In genomic region chr3:49593046-49593445, GRCh38 we compare ENCODE assay signal across 22 cellular contexts. TPM values are rescaled to one million over a fixed set of nuclear protein-coding genes. Genes with fewer than 3 reads are reported as not detected.
DNase-seq lines count a peak whose midpoint lies in the region; ATAC-seq, FAIRE-seq and TF ChIP-seq lines count a peak whose summit lies in the region.
"Had no signal": no experiment of that assay in that cellular context is flagged by ENCODE, and none has a peak within 500 bp of the region (broad histone marks: within the 10 kb centered on the region; RNA-seq: fewer than 3 reads in every experiment).

No MANE protein-coding gene starts in this region.

- H3K4me3 ChIP-seq in choroid plexus epithelial cell (ENCODE audit: low read depth, low read length): no peak overlapping the region
- H3K4me3 ChIP-seq: HAP-1 had no signal

- no peak for ATAC-seq in esophagus mucosa
- ATAC-seq: HepG2 had no signal

- H3K27ac Mint-ChIP-seq in activated T-helper 2 cell treated with anti-CD3 and anti-CD28 coated beads, Interferon-gamma antibody, Interleukin-2, Interleukin-4, amounts not matched to agents 10 μg/mL and 5 μg/mL and 100 μg/mL, durations not matched to agents 14 hours and 24 hours and 36 hours: no peak overlapping the region

- TF ChIP-seq POLR2A in H54 (IDR thresholded peaks at IDR 0.05; ENCODE audit: low read depth, low read length): no peak

- no peak for TF ChIP-seq CTCF in choroid plexus epithelial cell (conservative IDR thresholded peaks at IDR 0.05; ENCODE audit: low read depth, low read length)

- peak; percentile 69 for FAIRE-seq in H54 (lab: Jason Lieb, UNC)
- FAIRE-seq: D721Med, HepG2 had no signal

- H3K4me3 Mint-ChIP-seq in activated T-helper 2 cell treated with anti-CD3 and anti-CD28 coated beads, Interferon-gamma antibody, Interleukin-2, Interleukin-4, amounts not matched to agents 10 μg/mL and 5 μg/mL and 100 μg/mL, durations not matched to agents 14 hours and 24 hours and 36 hours (ENCODE audit: low read depth): no peak overlapping the region

- peaks cover 2% of the 10 kb centered on the region for H3K4me1 Mint-ChIP-seq in activated T-helper 2 cell treated with anti-CD3 and anti-CD28 coated beads, Interferon-gamma antibody, Interleukin-2, Interleukin-4, amounts not matched to agents 10 μg/mL and 5 μg/mL and 100 μg/mL, durations not matched to agents 14 hours and 24 hours and 36 hours (ENCODE audit: low read depth)

- H3K27me3 Mint-ChIP-seq in activated T-helper 2 cell treated with anti-CD3 and anti-CD28 coated beads, Interferon-gamma antibody, Interleukin-2, Interleukin-4, amounts not matched to agents 10 μg/mL and 5 μg/mL and 100 μg/mL, durations not matched to agents 14 hours and 24 hours and 36 hours (ENCODE audit: low read depth): peaks cover 15% of the 10 kb centered on the region

- intact Hi-C loops in activated T-helper 2 cell treated with anti-CD3 and anti-CD28 coated beads, Interferon-gamma antibody, Interleukin-2, Interleukin-4, amounts not matched to agents 10 μg/mL and 5 μg/mL and 100 μg/mL, durations not matched to agents 14 hours and 24 hours and 36 hours (cut with micrococcal nuclease): no loop called here

- DNase-seq in H54 (ENCODE audit: insufficient read length, low spot score): no peak
- peak; percentile 1 for DNase-seq in M059J (ENCODE audit: low read depth)
- DNase-seq in choroid plexus epithelial cell (ENCODE audit: low read depth): peak; percentile 30
- peak; percentile 13 for DNase-seq in stromal cell of bone marrow (ENCODE audit: low read depth)
- DNase-seq in NOMO-1 treated with DMSO at 0.1 percent for 48 hours (lab: John Stamatoyannopoulos, UW; ENCODE audit: unreplicated experiment): no peak
- no peak for DNase-seq in activated T-helper 2 cell treated with anti-CD3 and anti-CD28 coated beads, Interferon-gamma antibody, Interleukin-2, Interleukin-4, amounts not matched to agents 10 μg/mL and 5 μg/mL and 100 μg/mL, durations not matched to agents 14 hours and 24 hours and 36 hours (ENCODE audit: low spot score)
- no peak for DNase-seq in activated CD4-positive, alpha-beta T cell treated with anti-CD3 and anti-CD28 coated beads, Interleukin-2, amount 50 U/mL, for 1 hour
- DNase-seq: ACHN; AML-193; KG1; NCI-H1048; NCI-H1436; NCI-H2029; NK-92 treated with Interleukin-12 subunit alpha and Interleukin-12 subunit beta, amount 100 ng/mL, for 24 hours; OCI-M1; RPMI8226; SHP77 treated with DMSO at 0.1 percent for 48 hours; SK-N-SH had no signal

- H3K36me3 Mint-ChIP-seq in activated T-helper 2 cell treated with anti-CD3 and anti-CD28 coated beads, Interferon-gamma antibody, Interleukin-2, Interleukin-4, amounts not matched to agents 10 μg/mL and 5 μg/mL and 100 μg/mL, durations not matched to agents 14 hours and 24 hours and 36 hours (ENCODE audit: low read depth): no peaks in the 10 kb centered on the region

- H3K9me3 Mint-ChIP-seq in activated T-helper 2 cell treated with anti-CD3 and anti-CD28 coated beads, Interferon-gamma antibody, Interleukin-2, Interleukin-4, amounts not matched to agents 10 μg/mL and 5 μg/mL and 100 μg/mL, durations not matched to agents 14 hours and 24 hours and 36 hours: no peaks in the 10 kb centered on the region

RNA-seq across cellular contexts. Expression of gene BSN, which starts 38.8 kb away (rescaled TPM):
- 0.07 and 0.27 TPM in 2 replicates for total RNA-seq in M059J (2014; rRNA removed; shearing (Covaris generic))
- total RNA-seq in activated T-helper 2 cell treated with anti-CD3 and anti-CD28 coated beads, Interferon-gamma antibody, Interleukin-2, Interleukin-4, amounts not matched to agents 10 μg/mL and 5 μg/mL and 100 μg/mL, durations not matched to agents 14 hours and 24 hours and 36 hours: 0.09 and 0.11 TPM in 2 replicates
- 0.08 TPM for total RNA-seq in esophagus mucosa

Comparison
In these comparisons a context has a peak if more than half of its experiments do, and no peak if none do; other contexts are left out.
1. DNase-seq: peak in M059J (single experiment), choroid plexus epithelial cell (single experiment) and stromal cell of bone marrow (single experiment); none in H54 (single experiment), NOMO-1 treated with DMSO at 0.1 percent for 48 hours (single experiment), activated T-helper 2 cell treated with anti-CD3 and anti-CD28 coated beads, Interferon-gamma antibody, Interleukin-2, Interleukin-4, amounts not matched to agents 10 μg/mL and 5 μg/mL and 100 μg/mL, durations not matched to agents 14 hours and 24 hours and 36 hours (single experiment) and activated CD4-positive, alpha-beta T cell treated with anti-CD3 and anti-CD28 coated beads, Interleukin-2, amount 50 U/mL, for 1 hour (single experiment).